In genomic region chr2:40466332-40466731, GRCh38 we compare ENCODE assay signal across 26 cellular contexts.
"Had no signal": no experiment of that assay in that cellular context is flagged by ENCODE, and none has a peak within 500 bp of the region (broad histone marks: within the 10 kb centered on the region; RNA-seq: fewer than 3 reads in every experiment).

No MANE protein-coding gene starts in this region.

- ATAC-seq: gastroesophageal sphincter; left ventricle myocardium superior; natural killer cell; stimulated activated naive B cell treated with anti-CD40 and anti-IgM and Interleukin-4, amounts not matched to agents 10 μg/mL and 1 μg/mL and 100 μg/mL, for 72 hours had no signal

- H3K27ac ChIP-seq: coronary artery, epithelial cell of prostate, gastroesophageal sphincter, sigmoid colon, transverse colon, uterus had no signal

- H3K36me3 ChIP-seq: gastroesophageal sphincter, sigmoid colon, transverse colon, uterus had no signal

- H3K4me2 ChIP-seq: smooth muscle cell had no signal

- H3K4me3 ChIP-seq: coronary artery, gastroesophageal sphincter, sigmoid colon, smooth muscle cell, transverse colon, uterus had no signal

- FAIRE-seq: islet of Langerhans had no signal

- DNase-seq: activated CD4-positive, alpha-beta T cell treated with anti-CD3 and anti-CD28 coated beads for 4 hours; activated CD4-positive, alpha-beta T cell treated with anti-CD3 and anti-CD28 coated beads, Interleukin-2, amount 50 U/mL, for 48 hours; activated CD4-positive, CD25-positive, alpha-beta regulatory T cell; activated CD8-positive, alpha-beta memory T cell treated with anti-CD3 and anti-CD28 coated beads, Interleukin-2, amount 50 U/mL, for 48 hours; activated naive CD4-positive, alpha-beta T cell treated with anti-CD3 and anti-CD28 coated beads for 36 hours; activated naive CD8-positive, alpha-beta T cell treated with anti-CD3 and anti-CD28 coated beads, Interleukin-2, amount 10 ng/mL, durations not matched to agents 7 days and 5 days; activated T-cell treated with anti-CD3 and anti-CD28 coated beads, Interleukin-2, amount 50 U/mL, for 48 hours; amniotic stem cell; cerebellar nuclear complex; endodermal cell; head of caudate nucleus; hypothalamus; left ventricle myocardium superior; midbrain; natural killer cell; sigmoid colon; stimulated activated CD4-positive, alpha-beta T cell treated with anti-CD3 and anti-CD28 coated beads, Interleukin-2, amount 100 ng/mL, for 48 hours; stimulated activated CD8-positive, alpha-beta memory T cell treated with anti-CD3 and anti-CD28 coated beads, Interleukin-4, amount 100 ng/mL, for 48 hours; stimulated activated naive B cell treated with anti-CD40 and anti-IgM and Interleukin-4, amounts not matched to agents 10 μg/mL and 1 μg/mL and 100 μg/mL, for 72 hours; transverse colon; uterus had no signal

- H3K27me3 ChIP-seq: gastroesophageal sphincter, sigmoid colon, transverse colon, uterus had no signal

- H3K4me1 ChIP-seq: gastroesophageal sphincter, uterus had no signal

- H3K9me3 ChIP-seq: gastroesophageal sphincter, sigmoid colon, transverse colon, uterus had no signal
